17 cellular contexts compared by ENCODE assay signal in genomic region chr5:180121799-180122198, GRCh38.
"Had no signal": no experiment of that assay in that cellular context is flagged by ENCODE, and none has a peak within 500 bp of the region (broad histone marks: within the 10 kb centered on the region; RNA-seq: fewer than 3 reads in every experiment).

No MANE protein-coding gene starts in this region.

- H3K27ac Mint-ChIP-seq: activated CD8-positive, alpha-beta T cell treated with anti-CD3 and anti-CD28 coated beads, Interleukin-2, amount 10 ng/mL, durations not matched to agents 7 days and 5 days; activated naive CD8-positive, alpha-beta T cell treated with anti-CD3 and anti-CD28 coated beads for 36 hours; activated T-helper 17 cell treated with anti-CD3 and anti-CD28 coated beads, Interleukin-2, amount 50 U/mL, for 72 hours; mesothelial cell of epicardium; nephron had no signal

- H3K4me3 Mint-ChIP-seq: activated CD8-positive, alpha-beta T cell treated with anti-CD3 and anti-CD28 coated beads, Interleukin-2, amount 10 ng/mL, durations not matched to agents 7 days and 5 days; activated naive CD8-positive, alpha-beta T cell treated with anti-CD3 and anti-CD28 coated beads for 36 hours; activated T-helper 17 cell treated with anti-CD3 and anti-CD28 coated beads, Interleukin-2, amount 50 U/mL, for 72 hours; central memory CD8-positive, alpha-beta T cell; mesothelial cell of epicardium; nephron had no signal

- DNase-seq: activated CD4-positive, alpha-beta T cell treated with anti-CD3 and anti-CD28 coated beads for 1 hour; activated CD4-positive, alpha-beta T cell treated with anti-CD3 and anti-CD28 coated beads, Interleukin-2, amount 50 U/mL, for 1 hour; activated CD8-positive, alpha-beta T cell treated with anti-CD3 and anti-CD28 coated beads, Interleukin-2, amount 10 ng/mL, durations not matched to agents 7 days and 5 days; activated naive CD8-positive, alpha-beta T cell treated with anti-CD3 and anti-CD28 coated beads for 36 hours; esophagus squamous epithelium; heart right ventricle; retina; stimulated activated CD4-positive, alpha-beta T cell treated with anti-CD3 and anti-CD28 coated beads, Interleukin-4, amount 100 ng/mL, for 1 hour; stimulated activated naive CD4-positive, alpha-beta T cell treated with Interleukin-2 at 50 U/mL for 16 hours; thyroid gland had no signal

- H3K27me3 ChIP-seq: thyroid gland had no signal

- H3K36me3 Mint-ChIP-seq: activated naive CD8-positive, alpha-beta T cell treated with anti-CD3 and anti-CD28 coated beads for 36 hours; mesothelial cell of epicardium had no signal

- H3K9me3 Mint-ChIP-seq: activated naive CD8-positive, alpha-beta T cell treated with anti-CD3 and anti-CD28 coated beads for 36 hours; activated T-helper 17 cell treated with anti-CD3 and anti-CD28 coated beads, Interleukin-2, amount 50 U/mL, for 72 hours; central memory CD8-positive, alpha-beta T cell; mesothelial cell of epicardium; nephron had no signal

- H3K4me1 Mint-ChIP-seq: activated naive CD8-positive, alpha-beta T cell treated with anti-CD3 and anti-CD28 coated beads for 36 hours; activated T-helper 17 cell treated with anti-CD3 and anti-CD28 coated beads, Interleukin-2, amount 50 U/mL, for 72 hours; central memory CD8-positive, alpha-beta T cell had no signal

- H3K4me1 ChIP-seq: gastroesophageal sphincter had no signal

- H3K9me3 ChIP-seq: breast epithelium, esophagus squamous epithelium, gastroesophageal sphincter, heart right ventricle, thyroid gland had no signal

- H3K27ac ChIP-seq: breast epithelium, esophagus squamous epithelium, gastroesophageal sphincter, heart right ventricle, thyroid gland had no signal

- ATAC-seq: activated CD8-positive, alpha-beta T cell treated with anti-CD3 and anti-CD28 coated beads, Interleukin-2, amount 10 ng/mL, durations not matched to agents 7 days and 5 days; activated T-helper 17 cell treated with anti-CD3 and anti-CD28 coated beads, Interleukin-2, amount 50 U/mL, for 72 hours; gastroesophageal sphincter; heart right ventricle; SK-N-SH treated with all-trans-retinoic acid at 6 μM for 48 hours had no signal

- H3K36me3 ChIP-seq: breast epithelium, esophagus squamous epithelium, gastroesophageal sphincter, heart right ventricle, thyroid gland had no signal

- H3K4me3 ChIP-seq: breast epithelium, esophagus squamous epithelium, gastroesophageal sphincter, heart right ventricle, thyroid gland had no signal
